In genomic region chr12:120977531-120978295, GRCh38 we compare ENCODE assay signal across 34 cellular contexts. TPM values are rescaled to one million over a fixed set of nuclear protein-coding genes. Genes with fewer than 3 reads are reported as not detected.
DNase-seq lines count a peak whose midpoint lies in the region; ATAC-seq, FAIRE-seq and TF ChIP-seq lines count a peak whose summit lies in the region.
"Had no signal": no experiment of that assay in that cellular context is flagged by ENCODE, and none has a peak within 500 bp of the region (broad histone marks: within the 10 kb centered on the region; RNA-seq: fewer than 3 reads in every experiment).

No MANE protein-coding gene starts in this region.

- peak overlapping the region in 1 of 7 donors; percentile 31 for H3K27ac Mint-ChIP-seq in CD14-positive monocyte
- H3K27ac Mint-ChIP-seq: activated T-cell treated with anti-CD3 and anti-CD28 coated beads, Interleukin-2, amount 50 U/mL, for 72 hours; CD4-positive, CD25-positive, alpha-beta regulatory T cell; dendritic cell treated with granulocyte-macrophage colony-stimulating factor and Interleukin-4, amounts not matched to agents 40 ng/mL and 50 ng/mL, for 4 days; stimulated activated effector memory CD8-positive, alpha-beta T cell treated with anti-CD3 and anti-CD28 coated beads, Interleukin-12 subunit alpha, Interleukin-12 subunit beta, amount 100 ng/mL, for 72 hours; T-helper 17 cell had no signal

- H3K36me3 ChIP-seq in body of pancreas (replicated peaks in 1 of 2; ENCODE audit: insufficient read depth in 1 of 2, low read depth in 2 of 2) (peaks cover 0 to 5% of the 10 kb centered on the region in 2 donors), HepG2 (replicated peaks in 1 of 2; ENCODE audit: control insufficient read depth in 1 of 2, insufficient read depth in 2 of 2, low read length in 2 of 2) (peaks cover 5 to 22% of the 10 kb centered on the region in 2 experiments), pancreas (peaks cover 0 to 13% (median 0%) of the 10 kb centered on the region in 3 donors)
- H3K36me3 ChIP-seq: heart right ventricle, prostate gland had no signal

- H3K4me1 ChIP-seq in body of pancreas (peaks cover 56% of the 10 kb centered on the region), HepG2 (ENCODE audit: insufficient read depth, low read length) (peaks cover 60% of the 10 kb centered on the region), pancreas (peaks cover 5 to 21% (median 19%) of the 10 kb centered on the region in 3 donors)
- H3K4me1 ChIP-seq: heart right ventricle, prostate gland had no signal

- H3K4me3 ChIP-seq in body of pancreas: peak overlapping the region in 1 of 2 donors; percentile 42
- peak overlapping the region; percentile 90 to 98 (median 98); a peak in 5 of 6 replicates for H3K4me3 ChIP-seq in HepG2 (replicated peaks in 1 of 3; ENCODE audit: insufficient read depth in 1 of 3, low read depth in 2 of 3, low read length in 3 of 3)
- H3K4me3 ChIP-seq in pancreas: peak overlapping the region; percentile 10 to 65 (median 49)
- H3K4me3 ChIP-seq in lower leg skin (ENCODE audit: low read depth, poor library complexity, severe bottlenecking): no peak overlapping the region
- H3K4me3 ChIP-seq: heart right ventricle, prostate gland had no signal

- TF ChIP-seq EP300 in HepG2 (IDR thresholded peaks at IDR 0.05; ENCODE audit: low read depth in 2 of 2, low read length in 2 of 2) (no peak), HepG2 (CRISPR knock-in tag; IDR thresholded peaks at IDR 0.05; ENCODE audit: borderline replicate concordance) (no peak)

- TF ChIP-seq CTCF in 22Rv1 (IDR thresholded peaks at IDR 0.05) (no peak), body of pancreas (IDR thresholded peaks at IDR 0.05) (no peak), HepG2 (CRISPR knock-in tag; IDR thresholded peaks at IDR 0.05) (no peak), pancreas (IDR thresholded peaks at IDR 0.05) (no peak), lower leg skin (IDR thresholded peaks at IDR 0.05) (no peak), CD14-positive monocyte (IDR thresholded peaks at IDR 0.05) (no peak)

- peaks cover 4% of the 10 kb centered on the region; the same call in 1 of the 2 replicates for H4K20me1 ChIP-seq in HepG2 (ENCODE audit: insufficient read depth, low read length)

- peak; percentile 11 for ATAC-seq in body of pancreas
- ATAC-seq in HepG2: no peak
- ATAC-seq in pancreas: peak in 2 of 4 donors; percentile 7 to 20
- ATAC-seq: activated T-cell treated with anti-CD3 and anti-CD28 coated beads, Interleukin-2, amount 50 U/mL, for 72 hours; PC-3; SK-N-SH treated with all-trans-retinoic acid at 6 μM for 48 hours; T-helper 17 cell had no signal

- H2AFZ ChIP-seq in HepG2 (ENCODE audit: low read length): no peak overlapping the region

- in situ Hi-C loops in HepG2 (cut with HindIII; ENCODE audit: extremely low pct_ligation_motif_present, low pct_unique_long_range_greater_than_20kb): no loop called here

- TSS peak; percentile 24 for BruUV-seq in HepG2 (replicated peaks; lab: Mats Ljungman, UMichigan)

- 30 to 36% methylated on average over 13 to 14 of the region's 14 CpGs for WGBS in body of pancreas, 2 donors
- 82% methylated on average over 10 of the region's 14 CpGs for WGBS in HepG2 (ENCODE audit: low lambda C conversion rate)
- WGBS in pancreas, 2 donors: 24 to 30% methylated on average over 14 of the region's 14 CpGs
- 91 to 92% methylated on average over 14 of the region's 14 CpGs for WGBS in lower leg skin, 2 donors

- POLR2A ChIA-PET in HepG2 (lab: Yijun Ruan, JAX): interaction anchor here (0.8 to 6.2 kb wide), 29 partner anchors 14 to 777 kb away, joined by 3 to 176 read pairs (median 4); partner anchors contain the start of genes C12orf43, POP5, RPLP0 and SPPL3

- no peaks in the 10 kb centered on the region for H3K4me1 Mint-ChIP-seq in CD14-positive monocyte
- H3K4me1 Mint-ChIP-seq: CD4-positive, CD25-positive, alpha-beta regulatory T cell; central memory CD8-positive, alpha-beta T cell; stimulated activated effector memory CD8-positive, alpha-beta T cell treated with anti-CD3 and anti-CD28 coated beads, Interleukin-12 subunit alpha, Interleukin-12 subunit beta, amount 100 ng/mL, for 72 hours had no signal

- no peak for TF ChIP-seq POLR2A in body of pancreas (IDR thresholded peaks at IDR 0.05)
- TF ChIP-seq POLR2A in HepG2 (IDR thresholded peaks at IDR 0.05; ENCODE audit: insufficient read depth in 1 of 2, low read depth in 2 of 2, low read length in 2 of 2): no peak
- no peak for TF ChIP-seq POLR2A in lower leg skin (IDR thresholded peaks at IDR 0.05)

- TF ChIP-seq RAD21 in HepG2 (CRISPR knock-in tag; IDR thresholded peaks at IDR 0.05): no peak

- H3K9me3 ChIP-seq in body of pancreas (no peaks in the 10 kb centered on the region), HepG2 (ENCODE audit: low read length) (no peaks in the 10 kb centered on the region), pancreas (no peaks in the 10 kb centered on the region)
- H3K9me3 ChIP-seq: heart right ventricle, prostate gland had no signal

- peaks cover 58% of the 10 kb centered on the region for H3K79me2 ChIP-seq in HepG2 (ENCODE audit: insufficient read depth, low read length)

- peak overlapping the region; percentile 99 for H3K9ac ChIP-seq in HepG2 (ENCODE audit: insufficient read depth, low read depth, low read length)

- H3K27me3 ChIP-seq in body of pancreas (no peaks in the 10 kb centered on the region), HepG2 (ENCODE audit: control insufficient read depth in 1 of 2, insufficient read depth in 2 of 2, low read length in 2 of 2) (no peaks in the 10 kb centered on the region; a peak in 1 of 5 replicates), pancreas (no peaks in the 10 kb centered on the region)

- peak overlapping the region; percentile 93 for H3K4me2 ChIP-seq in HepG2 (ENCODE audit: low read depth, low read length)

- DNase-seq in body of pancreas (no peak), HepG2 (ENCODE audit: low spot score) (no peak), pancreas (peak in 1 of 6 donors; percentile 23), lower leg skin (ENCODE audit: low spot score in 2 of 2) (no peak), CD14-positive monocyte (ENCODE audit: low spot score) (no peak), AG20443 (ENCODE audit: low spot score) (no peak), NCI-H1092 treated with DMSO at 0.1 percent for 48 hours (lab: John Stamatoyannopoulos, UW) (no peak)
- DNase-seq: activated CD4-positive, alpha-beta T cell treated with anti-CD3 and anti-CD28 coated beads, Interleukin-2, amount 50 U/mL, for 48 hours; activated CD4-positive, CD25-positive, alpha-beta regulatory T cell treated with anti-CD3 and anti-CD28 coated beads, Interleukin-2, amount 50 U/mL, for 72 hours; activated naive CD4-positive, alpha-beta T cell; activated T-cell treated with anti-CD3 and anti-CD28 coated beads, Interleukin-2, amount 50 U/mL, for 72 hours; CD4-positive, CD25-positive, alpha-beta regulatory T cell; EL; heart right ventricle; Kasumi-1; kidney glomerular epithelial cell; mammary epithelial cell; NCI-H1436; NCI-H2081; NK-92 treated with Interleukin-12 subunit alpha and Interleukin-12 subunit beta, amount 100 ng/mL, for 24 hours; PC-3; stimulated activated CD4-positive, alpha-beta T cell treated with anti-CD3 and anti-CD28 coated beads, Interleukin-15, amount 100 ng/mL, for 24 hours; T-helper 17 cell had no signal

- CTCF ChIA-PET in HepG2 (lab: Yijun Ruan, JAX; ENCODE audit: low intra/inter-chr PET ratio, low total read pairs): no interaction called here

- no peaks in the 10 kb centered on the region for H3K9me3 Mint-ChIP-seq in CD14-positive monocyte
- H3K9me3 Mint-ChIP-seq: activated T-cell treated with anti-CD3 and anti-CD28 coated beads, Interleukin-2, amount 50 U/mL, for 72 hours; CD4-positive, CD25-positive, alpha-beta regulatory T cell; central memory CD8-positive, alpha-beta T cell; dendritic cell treated with granulocyte-macrophage colony-stimulating factor and Interleukin-4, amounts not matched to agents 40 ng/mL and 50 ng/mL, for 4 days; stimulated activated effector memory CD8-positive, alpha-beta T cell treated with anti-CD3 and anti-CD28 coated beads, Interleukin-12 subunit alpha, Interleukin-12 subunit beta, amount 100 ng/mL, for 72 hours had no signal

- no peak overlapping the region for H3K4me3 Mint-ChIP-seq in CD14-positive monocyte
- H3K4me3 Mint-ChIP-seq: activated T-cell treated with anti-CD3 and anti-CD28 coated beads, Interleukin-2, amount 50 U/mL, for 72 hours; CD4-positive, CD25-positive, alpha-beta regulatory T cell; central memory CD8-positive, alpha-beta T cell; dendritic cell treated with granulocyte-macrophage colony-stimulating factor and Interleukin-4, amounts not matched to agents 40 ng/mL and 50 ng/mL, for 4 days; stimulated activated effector memory CD8-positive, alpha-beta T cell treated with anti-CD3 and anti-CD28 coated beads, Interleukin-12 subunit alpha, Interleukin-12 subunit beta, amount 100 ng/mL, for 72 hours; T-helper 17 cell had no signal

- no peaks in the 10 kb centered on the region for H3K27me3 Mint-ChIP-seq in CD14-positive monocyte (ENCODE audit: low read depth in 3 of 3)
- H3K27me3 Mint-ChIP-seq: central memory CD8-positive, alpha-beta T cell; dendritic cell treated with granulocyte-macrophage colony-stimulating factor and Interleukin-4, amounts not matched to agents 40 ng/mL and 50 ng/mL, for 4 days had no signal

- intact Hi-C loops in body of pancreas (cut with DNase I): no loop called here
- intact Hi-C loops in HepG2 (cut with micrococcal nuclease; ENCODE audit: unreplicated experiment): loop anchor here (10.0 kb wide), 1 partner anchor 73 kb away; the partner anchor contains the start of gene SPPL3
- intact Hi-C loops in pancreas (cut with DNase I): no loop called here
- intact Hi-C loops in lower leg skin (cut with DNase I; ENCODE audit: low total_unique reads): no loop called here
- intact Hi-C loops in CD14-positive monocyte (cut with micrococcal nuclease): loop anchor here in 1 of 2 donors (10.0 kb wide), 1 partner anchor 333 kb away; the partner anchor contains the start of gene CABP1

- no peaks in the 10 kb centered on the region for H3K36me3 Mint-ChIP-seq in CD14-positive monocyte
- H3K36me3 Mint-ChIP-seq: CD4-positive, CD25-positive, alpha-beta regulatory T cell; stimulated activated effector memory CD8-positive, alpha-beta T cell treated with anti-CD3 and anti-CD28 coated beads, Interleukin-12 subunit alpha, Interleukin-12 subunit beta, amount 100 ng/mL, for 72 hours had no signal

- peak overlapping the region; percentile 93 for H3K27ac ChIP-seq in 22Rv1
- peak overlapping the region; percentile 81 to 88 (median 82) for H3K27ac ChIP-seq in body of pancreas
- peak overlapping the region; percentile 100 for H3K27ac ChIP-seq in HepG2 (ENCODE audit: extremely low read length, insufficient read depth, low read length)
- H3K27ac ChIP-seq in pancreas: peak overlapping the region in 3 of 4 donors; percentile 59 to 95 (median 88)
- H3K27ac ChIP-seq: heart right ventricle, prostate gland had no signal

- peak; percentile 12 for FAIRE-seq in HepG2 (lab: Jason Lieb, UNC)
- no peak for FAIRE-seq in pancreas (lab: Jason Lieb, UNC)
- FAIRE-seq: frontal cortex, H54, TTC549 had no signal

RNA-seq across cellular contexts. Expression of gene HNF1A, which starts 0.6 kb away (rescaled TPM):
- 10 to 100 TPM; 11.9 to 13.2 TPM for total RNA-seq in body of pancreas
- 27.0 and 34.7 TPM in 2 replicates for total RNA-seq in HepG2 (2016; rRNA removed; fragmentation: Illumina TruSeq; extraction: Trizol)
- 8.0 and 9.3 TPM in 2 replicates for total RNA-seq in HepG2 (2016; cell fraction: cytosol; rRNA removed; fragmentation: Illumina TruSeq; extraction: Trizol; ENCODE audit: low read depth)
- 23.4 and 36.7 TPM in 2 replicates for total RNA-seq in HepG2 (2016; cell fraction: insoluble cytoplasmic fraction; rRNA removed; fragmentation: Illumina TruSeq; extraction: Trizol)
- total RNA-seq in HepG2 (2016; cell fraction: membrane; rRNA removed; fragmentation: Illumina TruSeq; extraction: Trizol): 19.4 and 20.4 TPM in 2 replicates
- 29.9 and 31.7 TPM in 2 replicates for total RNA-seq in HepG2 (2016; cell fraction: nucleus; rRNA removed; fragmentation: Illumina TruSeq; extraction: Trizol)
- polyA plus RNA-seq in HepG2 (2011; rRNA removed): 13.4 and 18.2 TPM in 2 replicates
- 7.6 and 12.7 TPM in 2 replicates for polyA plus RNA-seq in HepG2 (2011; cell fraction: cytosol; rRNA removed)
- 41.8 and 43.1 TPM in 2 replicates for polyA plus RNA-seq in HepG2 (2011; cell fraction: nucleus; rRNA removed)
- 21.5 and 22.4 TPM in 2 replicates for polyA plus RNA-seq in HepG2 (2012)
- 6.0 and 7.0 TPM in 2 replicates for polyA plus RNA-seq in HepG2 (2016; cell fraction: cytosol; fragmentation: Illumina TruSeq; extraction: Trizol; ENCODE audit: low read depth)
- 27.7 and 38.7 TPM in 2 replicates for polyA plus RNA-seq in HepG2 (2016; cell fraction: insoluble cytoplasmic fraction; fragmentation: Illumina TruSeq; extraction: Trizol; ENCODE audit: low read depth)
- 13.6 and 14.7 TPM in 2 replicates for polyA plus RNA-seq in HepG2 (2016; cell fraction: membrane; fragmentation: Illumina TruSeq; extraction: Trizol; ENCODE audit: low read depth)
- 64.2 and 66.0 TPM in 2 replicates for polyA plus RNA-seq in HepG2 (2016; cell fraction: nucleus; fragmentation: Illumina TruSeq; extraction: Trizol; ENCODE audit: insufficient read depth, low read depth)
- polyA minus RNA-seq in HepG2 (2011; rRNA and poly(A)+ RNA removed; ENCODE audit: low replicate concordance): 56.3 TPM in 1 of 2 replicates, not detected in the other
- 14.7 and 17.2 TPM in 2 replicates for polyA minus RNA-seq in HepG2 (2011; cell fraction: cytosol; rRNA and poly(A)+ RNA removed)
- polyA minus RNA-seq in HepG2 (2011; cell fraction: nucleus; rRNA and poly(A)+ RNA removed): 16.5 and 21.5 TPM in 2 replicates
- 1 to 10 TPM; 4.9 to 9.1 (median 6.9) TPM for total RNA-seq in pancreas
- polyA plus RNA-seq in pancreas: 10 to 100 TPM; 11.5 to 17.2 TPM
- under 1 TPM in 2 of 4 donors, not detected in 2; 0.10 to 0.23 TPM for total RNA-seq in lower leg skin
- not detected for polyA plus RNA-seq in CD14-positive monocyte
- total RNA-seq: A172; activated T-cell treated with anti-CD3 and anti-CD28 coated beads, Interleukin-2, amount 50 U/mL, for 72 hours; CD4-positive, CD25-positive, alpha-beta regulatory T cell; frontal cortex; heart right ventricle; mammary epithelial cell; PC-3; T-helper 17 cell; urinary bladder had no signal
- polyA plus RNA-seq: CD4-positive, CD25-positive, alpha-beta regulatory T cell; mammary epithelial cell had no signal

RNA-seq across cellular contexts. Expression of gene C12orf43, which starts 38.6 kb away (rescaled TPM):
- total RNA-seq in body of pancreas (10 to 100 TPM in 1 of 2 donors, 1 to 10 TPM in 1; 6.7 to 11.5 TPM), HepG2 (2016; rRNA removed; fragmentation: Illumina TruSeq; extraction: Trizol) (11.1 and 12.9 TPM in 2 replicates), pancreas (1 to 10 TPM; 5.1 to 7.9 (median 7.0) TPM), lower leg skin (1 to 10 TPM; 4.3 to 8.9 (median 6.1) TPM)
- total RNA-seq in HepG2 (2016; cell fraction: cytosol; rRNA removed; fragmentation: Illumina TruSeq; extraction: Trizol; ENCODE audit: low read depth): 2.9 and 3.0 TPM in 2 replicates
- 11.4 and 12.4 TPM in 2 replicates for total RNA-seq in HepG2 (2016; cell fraction: insoluble cytoplasmic fraction; rRNA removed; fragmentation: Illumina TruSeq; extraction: Trizol)
- 6.7 and 7.4 TPM in 2 replicates for total RNA-seq in HepG2 (2016; cell fraction: membrane; rRNA removed; fragmentation: Illumina TruSeq; extraction: Trizol)
- total RNA-seq in HepG2 (2016; cell fraction: nucleus; rRNA removed; fragmentation: Illumina TruSeq; extraction: Trizol): 6.3 and 8.5 TPM in 2 replicates
- polyA plus RNA-seq in HepG2 (2011; rRNA removed) (7.5 and 7.9 TPM in 2 replicates), pancreas (1 to 10 TPM; 4.5 to 6.7 TPM), CD14-positive monocyte (10 to 100 TPM in 1 of 2 donors, 1 to 10 TPM in 1; 9.6 to 10.9 TPM)
- polyA plus RNA-seq in HepG2 (2011; cell fraction: cytosol; rRNA removed): 7.3 TPM in 2 replicates
- polyA plus RNA-seq in HepG2 (2011; cell fraction: nucleus; rRNA removed): 5.4 and 5.7 TPM in 2 replicates
- 4.9 and 5.2 TPM in 2 replicates for polyA plus RNA-seq in HepG2 (2012)
- polyA plus RNA-seq in HepG2 (2016; cell fraction: cytosol; fragmentation: Illumina TruSeq; extraction: Trizol; ENCODE audit: low read depth): 2.1 and 2.4 TPM in 2 replicates
- 15.7 and 18.4 TPM in 2 replicates for polyA plus RNA-seq in HepG2 (2016; cell fraction: insoluble cytoplasmic fraction; fragmentation: Illumina TruSeq; extraction: Trizol; ENCODE audit: low read depth)
- 4.8 and 5.4 TPM in 2 replicates for polyA plus RNA-seq in HepG2 (2016; cell fraction: membrane; fragmentation: Illumina TruSeq; extraction: Trizol; ENCODE audit: low read depth)
- 11.1 and 11.5 TPM in 2 replicates for polyA plus RNA-seq in HepG2 (2016; cell fraction: nucleus; fragmentation: Illumina TruSeq; extraction: Trizol; ENCODE audit: insufficient read depth, low read depth)
- polyA minus RNA-seq in HepG2 (2011; rRNA and poly(A)+ RNA removed; ENCODE audit: low replicate concordance): 5.8 and 9.3 TPM in 2 replicates
- 3.1 and 3.3 TPM in 2 replicates for polyA minus RNA-seq in HepG2 (2011; cell fraction: cytosol; rRNA and poly(A)+ RNA removed)
- polyA minus RNA-seq in HepG2 (2011; cell fraction: nucleus; rRNA and poly(A)+ RNA removed): 8.5 and 12.4 TPM in 2 replicates

Comparison
In these comparisons a context has a peak if more than half of its experiments do, and no peak if none do; other contexts are left out.
1. RNA of gene HNF1A, which starts 0.6 kb away (total RNA-seq): 8.0 to 36.7 TPM in HepG2, 11.9 to 13.2 TPM in body of pancreas and 4.9 to 9.1 TPM in pancreas; 0.10 to 0.23 TPM in lower leg skin; every median in the first group is over 4 times any median in the second.
2. Peak in every context shown above with its lines, with median percentiles within 50 percentile points of each other: H3K27ac ChIP-seq.